Comparison of ENCODE assay signal across 1 cellular context in genomic region chr5:65925601-65926275, GRCh38.
TF ChIP-seq lines count a peak whose summit lies in the region.

No MANE protein-coding gene starts in this region.

TF ChIP-seq in K562, 482 proteins besides CTCF, POLR2A, EP300 and RAD21 (continued from another document and continues in another):
- TF ChIP-seq ZNF639 (CRISPR knock-in tag; conservative IDR thresholded peaks at IDR 0.05 in 1 of 2, IDR thresholded peaks at IDR 0.05 in 1 of 2) (no peak; a peak in 1 of 4 replicates), TEAD4 (IDR thresholded peaks at IDR 0.05; ENCODE audit: low read length) (no peak), TEAD4 (CRISPR knock-in tag; IDR thresholded peaks at IDR 0.05; ENCODE audit: borderline replicate concordance) (no peak), POU5F1 (IDR thresholded peaks at IDR 0.05; ENCODE audit: borderline replicate concordance, low read depth, low read length, partially characterized antibody) (no peak), ZNF766 (CRISPR knock-in tag; conservative IDR thresholded peaks at IDR 0.05) (no peak), HOMEZ (CRISPR knock-in tag; IDR thresholded peaks at IDR 0.05) (no peak), ETV1 (tag; conservative IDR thresholded peaks at IDR 0.05; ENCODE audit: low read depth) (0 out of 2 replicates have a peak, but pooled peaks have one; percentile 22), ZNF41 (CRISPR knock-in tag; conservative IDR thresholded peaks at IDR 0.05) (no peak), XRCC4 (IDR thresholded peaks at IDR 0.05; ENCODE audit: extremely low read depth, insufficient read depth, insufficient read length) (no peak), HDAC2 (IDR thresholded peaks at IDR 0.05) (peak; percentile 8; the same call in 1 of the 2 replicates), ZSCAN29 (IDR thresholded peaks at IDR 0.05) (no peak), MCM5 (IDR thresholded peaks at IDR 0.05; ENCODE audit: low read depth) (no peak), NR2C2 (CRISPR knock-in tag; IDR thresholded peaks at IDR 0.05) (peak; percentile 57; the same call in 1 of the 2 replicates), NR2C2 (tag; IDR thresholded peaks at IDR 0.05) (0 out of 2 replicates have a peak, but pooled peaks have one; percentile 0), RNF219 (CRISPR knock-in tag; IDR thresholded peaks at IDR 0.05) (0 out of 2 replicates have a peak, but pooled peaks have one; percentile 56), ZNF584 (CRISPR knock-in tag; IDR thresholded peaks at IDR 0.05; ENCODE audit: low read depth) (no peak), ZNF263 (CRISPR knock-in tag; IDR thresholded peaks at IDR 0.05; ENCODE audit: borderline replicate concordance) (peak; percentile 99), PML (IDR thresholded peaks at IDR 0.05; ENCODE audit: low read length) (no peak; the same call in 1 of the 2 replicates), NFYB (IDR thresholded peaks at IDR 0.05; ENCODE audit: extremely low read depth, insufficient read length) (peak; percentile 15), FOXM1 (IDR thresholded peaks at IDR 0.05; ENCODE audit: low read depth) (no peak), FOXM1 (CRISPR knock-in tag; IDR thresholded peaks at IDR 0.05; ENCODE audit: low read depth) (no peak; the same call in 1 of the 2 replicates), USF1 (CRISPR knock-in tag; IDR thresholded peaks at IDR 0.05) (no peak), POLR2AphosphoS5 (IDR thresholded peaks at IDR 0.05; ENCODE audit: control insufficient read depth, insufficient read depth, low read depth, low read length) (peak; percentile 54; the same call in 1 of the 2 replicates), CREB3L1 (IDR thresholded peaks at IDR 0.05; ENCODE audit: borderline replicate concordance, low read depth) (no peak), HDAC6 (IDR thresholded peaks at IDR 0.05; ENCODE audit: low read depth, low read length) (no peak), FUS (optimal IDR thresholded peaks at IDR 0.05; ENCODE audit: low read depth, low read length) (peak; percentile 47), ATF3 (IDR thresholded peaks at IDR 0.05) (no peak), ATF3 (CRISPR knock-in tag; conservative IDR thresholded peaks at IDR 0.05) (no peak), ZNF175 (CRISPR knock-in tag; IDR thresholded peaks at IDR 0.05; ENCODE audit: low read depth) (no peak), ELF2 (CRISPR knock-in tag; IDR thresholded peaks at IDR 0.05) (no peak), OTX1 (CRISPR knock-in tag; IDR thresholded peaks at IDR 0.05) (0 out of 2 replicates have a peak, but pooled peaks have one; percentile 72), SAFB2 (IDR thresholded peaks at IDR 0.05; ENCODE audit: borderline replicate concordance, low read depth, low read length, severe bottlenecking) (no peak), ZBTB49 (CRISPR knock-in tag; IDR thresholded peaks at IDR 0.05; ENCODE audit: borderline replicate concordance) (no peak), TAF1 (IDR thresholded peaks at IDR 0.05; ENCODE audit: control insufficient read depth, extremely low read depth, insufficient read depth, low read length, severe bottlenecking) (peak; percentile 84), DDX20 (tag; IDR thresholded peaks at IDR 0.05; ENCODE audit: low read depth) (no peak), ATF4 (CRISPR knock-in tag; IDR thresholded peaks at IDR 0.05) (peak; percentile 42; the same call in 1 of the 2 replicates), TOE1 (IDR thresholded peaks at IDR 0.05; ENCODE audit: borderline replicate concordance) (peak; percentile 68), TOE1 (CRISPR knock-in tag; IDR thresholded peaks at IDR 0.05; ENCODE audit: borderline replicate concordance, low read depth) (peak; percentile 92; the same call in 1 of the 2 replicates), ZNF12 (CRISPR knock-in tag; IDR thresholded peaks at IDR 0.05) (no peak; the same call in 1 of the 2 replicates), ERF (CRISPR knock-in tag; IDR thresholded peaks at IDR 0.05) (peak; percentile 72; the same call in 1 of the 2 replicates), NFE2L1 (tag; IDR thresholded peaks at IDR 0.05; ENCODE audit: borderline replicate concordance, low read depth) (no peak), ZNF695 (CRISPR knock-in tag; IDR thresholded peaks at IDR 0.05) (no peak), SMARCA5 (IDR thresholded peaks at IDR 0.05) (no peak), CHD2 (IDR thresholded peaks at IDR 0.05; ENCODE audit: low read depth, low read length) (no peak; the same call in 1 of the 2 replicates)
- TF ChIP-seq, protein P1, sequence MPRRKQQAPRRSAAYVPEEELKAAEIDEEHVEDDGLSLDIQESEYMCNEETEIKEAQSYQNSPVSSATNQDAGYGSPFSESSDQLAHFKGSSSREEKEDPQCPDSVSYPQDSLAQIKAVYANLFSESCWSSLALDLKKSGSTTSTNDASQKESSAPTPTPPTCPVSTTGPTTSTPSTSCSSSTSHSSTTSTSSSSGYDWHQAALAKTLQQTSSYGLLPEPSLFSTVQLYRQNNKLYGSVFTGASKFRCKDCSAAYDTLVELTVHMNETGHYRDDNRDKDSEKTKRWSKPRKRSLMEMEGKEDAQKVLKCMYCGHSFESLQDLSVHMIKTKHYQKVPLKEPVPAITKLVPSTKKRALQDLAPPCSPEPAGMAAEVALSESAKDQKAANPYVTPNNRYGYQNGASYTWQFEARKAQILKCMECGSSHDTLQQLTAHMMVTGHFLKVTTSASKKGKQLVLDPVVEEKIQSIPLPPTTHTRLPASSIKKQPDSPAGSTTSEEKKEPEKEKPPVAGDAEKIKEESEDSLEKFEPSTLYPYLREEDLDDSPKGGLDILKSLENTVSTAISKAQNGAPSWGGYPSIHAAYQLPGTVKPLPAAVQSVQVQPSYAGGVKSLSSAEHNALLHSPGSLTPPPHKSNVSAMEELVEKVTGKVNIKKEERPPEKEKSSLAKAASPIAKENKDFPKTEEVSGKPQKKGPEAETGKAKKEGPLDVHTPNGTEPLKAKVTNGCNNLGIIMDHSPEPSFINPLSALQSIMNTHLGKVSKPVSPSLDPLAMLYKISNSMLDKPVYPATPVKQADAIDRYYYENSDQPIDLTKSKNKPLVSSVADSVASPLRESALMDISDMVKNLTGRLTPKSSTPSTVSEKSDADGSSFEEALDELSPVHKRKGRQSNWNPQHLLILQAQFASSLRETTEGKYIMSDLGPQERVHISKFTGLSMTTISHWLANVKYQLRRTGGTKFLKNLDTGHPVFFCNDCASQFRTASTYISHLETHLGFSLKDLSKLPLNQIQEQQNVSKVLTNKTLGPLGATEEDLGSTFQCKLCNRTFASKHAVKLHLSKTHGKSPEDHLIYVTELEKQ (CRISPR knock-in tag; IDR thresholded peaks at IDR 0.05) = no peak
- TF ChIP-seq, protein P2, sequence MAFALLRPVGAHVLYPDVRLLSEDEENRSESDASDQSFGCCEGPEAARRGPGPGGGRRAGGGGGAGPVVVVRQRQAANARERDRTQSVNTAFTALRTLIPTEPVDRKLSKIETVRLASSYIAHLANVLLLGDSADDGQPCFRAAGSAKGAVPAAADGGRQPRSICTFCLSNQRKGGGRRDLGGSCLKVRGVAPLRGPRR (CRISPR knock-in tag; IDR thresholded peaks at IDR 0.05) = no peak
- TF ChIP-seq, protein P3, sequence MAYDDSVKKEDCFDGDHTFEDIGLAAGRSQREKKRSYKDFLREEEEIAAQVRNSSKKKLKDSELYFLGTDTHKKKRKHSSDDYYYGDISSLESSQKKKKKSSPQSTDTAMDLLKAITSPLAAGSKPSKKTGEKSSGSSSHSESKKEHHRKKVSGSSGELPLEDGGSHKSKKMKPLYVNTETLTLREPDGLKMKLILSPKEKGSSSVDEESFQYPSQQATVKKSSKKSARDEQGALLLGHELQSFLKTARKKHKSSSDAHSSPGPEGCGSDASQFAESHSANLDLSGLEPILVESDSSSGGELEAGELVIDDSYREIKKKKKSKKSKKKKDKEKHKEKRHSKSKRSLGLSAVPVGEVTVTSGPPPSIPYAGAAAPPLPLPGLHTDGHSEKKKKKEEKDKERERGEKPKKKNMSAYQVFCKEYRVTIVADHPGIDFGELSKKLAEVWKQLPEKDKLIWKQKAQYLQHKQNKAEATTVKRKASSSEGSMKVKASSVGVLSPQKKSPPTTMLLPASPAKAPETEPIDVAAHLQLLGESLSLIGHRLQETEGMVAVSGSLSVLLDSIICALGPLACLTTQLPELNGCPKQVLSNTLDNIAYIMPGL (CRISPR knock-in tag; IDR thresholded peaks at IDR 0.05) = peak; percentile 80
